ENCODE assay signal across 21 cellular contexts in genomic region chr18:53785811-53786210, GRCh38.
"Had no signal": no experiment of that assay in that cellular context is flagged by ENCODE, and none has a peak within 500 bp of the region (broad histone marks: within the 10 kb centered on the region; RNA-seq: fewer than 3 reads in every experiment).

No MANE protein-coding gene starts in this region.

- ATAC-seq: esophagus mucosa; heart left ventricle; left colon; left ventricle myocardium superior; naive thymus-derived CD4-positive, alpha-beta T cell; sciatic nerve; stimulated activated naive B cell treated with anti-CD40 and anti-IgM and Interleukin-4, amounts not matched to agents 10 μg/mL and 1 μg/mL and 100 μg/mL, for 72 hours; stimulated activated naive CD8-positive, alpha-beta T cell treated with anti-CD3 and anti-CD28 coated beads, Interleukin-15, amount 100 ng/mL, for 72 hours; upper lobe of right lung had no signal

- H3K36me3 ChIP-seq: heart left ventricle, tibial nerve, upper lobe of right lung, vagina had no signal

- H3K36me3 Mint-ChIP-seq: naive thymus-derived CD4-positive, alpha-beta T cell; stimulated activated naive B cell treated with anti-CD40 and anti-IgM and Interleukin-4, amounts not matched to agents 10 μg/mL and 1 μg/mL and 100 μg/mL, for 72 hours had no signal

- FAIRE-seq: endometrium, frontal cortex had no signal

- H3K9me3 ChIP-seq: heart left ventricle, testis, tibial nerve, upper lobe of right lung, vagina had no signal

- H3K27ac ChIP-seq: heart left ventricle, testis, tibial nerve, upper lobe of right lung, vagina had no signal

- H3K27me3 Mint-ChIP-seq: naive thymus-derived CD4-positive, alpha-beta T cell; stimulated activated naive B cell treated with anti-CD40 and anti-IgM and Interleukin-4, amounts not matched to agents 10 μg/mL and 1 μg/mL and 100 μg/mL, for 72 hours; stimulated activated naive CD8-positive, alpha-beta T cell treated with anti-CD3 and anti-CD28 coated beads, Interleukin-15, amount 100 ng/mL, for 72 hours had no signal

- H3K4me1 ChIP-seq: heart left ventricle, testis, upper lobe of right lung, vagina had no signal

- H3K9me3 Mint-ChIP-seq: nephron progenitor cell; stimulated activated naive CD8-positive, alpha-beta T cell treated with anti-CD3 and anti-CD28 coated beads, Interleukin-15, amount 100 ng/mL, for 72 hours had no signal

- DNase-seq: effector memory CD4-positive, alpha-beta T cell; heart left ventricle; hippocampal formation; left colon; left ventricle myocardium superior; naive thymus-derived CD4-positive, alpha-beta T cell; nephron progenitor cell; posterior cingulate gyrus; stimulated activated CD4-positive, alpha-beta T cell treated with anti-CD3 and anti-CD28 coated beads, Interleukin-2, amount 100 ng/mL, for 24 hours; stimulated activated CD4-positive, alpha-beta T cell treated with anti-CD3 and anti-CD28 coated beads, Interleukin-4, amount 100 ng/mL, for 4 hours; stimulated activated naive B cell treated with anti-CD40 and anti-IgM and Interleukin-4, amounts not matched to agents 10 μg/mL and 1 μg/mL and 100 μg/mL, for 72 hours; stimulated activated naive CD8-positive, alpha-beta T cell treated with anti-CD3 and anti-CD28 coated beads, Interleukin-15, amount 100 ng/mL, for 72 hours; testis; upper lobe of right lung had no signal

- H3K4me3 Mint-ChIP-seq: naive thymus-derived CD4-positive, alpha-beta T cell; nephron progenitor cell; stimulated activated naive B cell treated with anti-CD40 and anti-IgM and Interleukin-4, amounts not matched to agents 10 μg/mL and 1 μg/mL and 100 μg/mL, for 72 hours; stimulated activated naive CD8-positive, alpha-beta T cell treated with anti-CD3 and anti-CD28 coated beads, Interleukin-15, amount 100 ng/mL, for 72 hours had no signal

- H3K4me1 Mint-ChIP-seq: naive thymus-derived CD4-positive, alpha-beta T cell; nephron progenitor cell; stimulated activated naive B cell treated with anti-CD40 and anti-IgM and Interleukin-4, amounts not matched to agents 10 μg/mL and 1 μg/mL and 100 μg/mL, for 72 hours; stimulated activated naive CD8-positive, alpha-beta T cell treated with anti-CD3 and anti-CD28 coated beads, Interleukin-15, amount 100 ng/mL, for 72 hours had no signal

- H3K27me3 ChIP-seq: heart left ventricle, testis, tibial nerve, upper lobe of right lung, vagina had no signal

- H3K4me3 ChIP-seq: heart left ventricle, lung, testis, tibial nerve, upper lobe of right lung, vagina had no signal

- H3K27ac Mint-ChIP-seq: naive thymus-derived CD4-positive, alpha-beta T cell; nephron progenitor cell; stimulated activated naive B cell treated with anti-CD40 and anti-IgM and Interleukin-4, amounts not matched to agents 10 μg/mL and 1 μg/mL and 100 μg/mL, for 72 hours; stimulated activated naive CD8-positive, alpha-beta T cell treated with anti-CD3 and anti-CD28 coated beads, Interleukin-15, amount 100 ng/mL, for 72 hours had no signal
